18 cellular contexts compared by ENCODE assay signal in genomic region chr5:170327168-170327567, GRCh38. TPM values are rescaled to one million over a fixed set of nuclear protein-coding genes. Genes with fewer than 3 reads are reported as not detected.
DNase-seq lines count a peak whose midpoint lies in the region; ATAC-seq, FAIRE-seq and TF ChIP-seq lines count a peak whose summit lies in the region.
"Had no signal": no experiment of that assay in that cellular context is flagged by ENCODE, and none has a peak within 500 bp of the region (broad histone marks: within the 10 kb centered on the region; RNA-seq: fewer than 3 reads in every experiment).

No MANE protein-coding gene starts in this region.

- H3K4me1 ChIP-seq in BLaER1 (peaks cover 45% of the 10 kb centered on the region), GM23338 (ENCODE audit: insufficient read depth) (peaks cover 8% of the 10 kb centered on the region), mammary epithelial cell (ENCODE audit: insufficient read depth, low read length) (peaks cover 6% of the 10 kb centered on the region)

- peaks cover 22% of the 10 kb centered on the region for H3K9me2 ChIP-seq in GM23338 (ENCODE audit: insufficient read depth)

- no peaks in the 10 kb centered on the region for H3K9me3 ChIP-seq in BLaER1
- no peaks in the 10 kb centered on the region for H3K9me3 ChIP-seq in mammary epithelial cell (replicated peaks; ENCODE audit: insufficient read depth, low read length)
- H3K9me3 ChIP-seq: mucosa of descending colon had no signal

- no peaks in the 10 kb centered on the region for H3K79me2 ChIP-seq in GM23338 (replicated peaks; ENCODE audit: insufficient read depth)
- H3K79me2 ChIP-seq in mammary epithelial cell (ENCODE audit: insufficient read depth, low read length), result no peaks in the 10 kb centered on the region

- no peak overlapping the region for H3K27ac Mint-ChIP-seq in GM23338
- H3K27ac Mint-ChIP-seq: CD4-positive, alpha-beta T cell had no signal

- H4K20me1 ChIP-seq in BLaER1 (no peaks in the 10 kb centered on the region), GM23338 (replicated peaks; ENCODE audit: insufficient read depth) (no peaks in the 10 kb centered on the region), mammary epithelial cell (ENCODE audit: insufficient read depth, low read length) (no peaks in the 10 kb centered on the region)

- no peaks in the 10 kb centered on the region for H3F3A ChIP-seq in GM23338 (replicated peaks; ENCODE audit: low read depth)

- TF ChIP-seq CTCF in GM23338 (conservative IDR thresholded peaks at IDR 0.05; ENCODE audit: low read depth in 2 of 2) (no peak), mammary epithelial cell (conservative IDR thresholded peaks at IDR 0.05 in 1 of 2, IDR thresholded peaks at IDR 0.05 in 1 of 2; ENCODE audit: extremely low read depth in 1 of 2, insufficient read depth in 1 of 2, low read depth in 1 of 2, low read length in 2 of 2) (no peak)

- H3K9me3 Mint-ChIP-seq in GM23338, result no peaks in the 10 kb centered on the region
- H3K9me3 Mint-ChIP-seq: CD4-positive, alpha-beta T cell; central memory CD8-positive, alpha-beta T cell had no signal

- H3K27ac ChIP-seq in BLaER1, result peak overlapping the region; percentile 20; the same call in 1 of the 2 replicates
- H3K27ac ChIP-seq in GM23338 (ENCODE audit: low read depth), result no peak overlapping the region
- H3K27ac ChIP-seq in mammary epithelial cell (ENCODE audit: insufficient read depth, low read depth, low read length), result no peak overlapping the region

- H3K4me3 Mint-ChIP-seq in GM23338, result no peak overlapping the region
- H3K4me3 Mint-ChIP-seq: CD4-positive, alpha-beta T cell; central memory CD8-positive, alpha-beta T cell had no signal

- H3K27me3 ChIP-seq in BLaER1 (no peaks in the 10 kb centered on the region), GM23338 (ENCODE audit: insufficient read depth) (no peaks in the 10 kb centered on the region), mammary epithelial cell (ENCODE audit: insufficient read depth, low read length) (no peaks in the 10 kb centered on the region)

- WGBS in mammary epithelial cell (ENCODE audit: low coverage, missing lambda C conversion rate), result 50% methylated on average over 4 of the region's 4 CpGs

- no peak overlapping the region for H3K4me3 ChIP-seq in BLaER1
- no peak overlapping the region for H3K4me3 ChIP-seq in GM23338
- no peak overlapping the region for H3K4me3 ChIP-seq in mammary epithelial cell (replicated peaks in 1 of 3; ENCODE audit: insufficient read depth in 1 of 3, low read depth in 2 of 3, low read length in 3 of 3)
- H3K4me3 ChIP-seq: mucosa of descending colon had no signal

- ATAC-seq in GM23338 (no peak), HG03565 (IDR thresholded peaks at IDR 0.05; ENCODE audit: unreplicated experiment) (peak; percentile 28), GM19397 (IDR thresholded peaks at IDR 0.05; ENCODE audit: unreplicated experiment) (no peak)
- ATAC-seq: HepG2, mucosa of descending colon had no signal

- FAIRE-seq in GM19239 (lab: Jason Lieb, UNC), result peak; percentile 60
- FAIRE-seq: HepG2 had no signal

- H2AFZ ChIP-seq in GM23338, result no peak overlapping the region
- no peak overlapping the region for H2AFZ ChIP-seq in mammary epithelial cell (ENCODE audit: low read depth, low read length)

- dilution Hi-C loops in mammary epithelial cell (cut with HindIII; ENCODE audit: low sequenced_read_pairs), result loop anchor here (5.0 kb wide), 1 partner anchor 45 kb away; no protein-coding TSS in a partner anchor

- DNase-seq in GM19239 (ENCODE audit: insufficient read length, low spot score) (no peak), GM23338 (ENCODE audit: low spot score) (no peak), foreskin melanocyte (no peak), mammary epithelial cell (no peak)
- DNase-seq in activated CD4-positive, alpha-beta T cell treated with anti-CD3 and anti-CD28 coated beads, Interleukin-2, amount 50 U/mL, for 1 hour, result no peak
- DNase-seq: activated effector memory CD4-positive, alpha-beta T cell treated with Interleukin-2 at 50 U/mL for 16 hours; amniotic stem cell; CD4-positive, alpha-beta T cell; DMS79; mucosa of descending colon; occipital lobe; stimulated activated naive CD4-positive, alpha-beta T cell had no signal

- BruUV-seq in mammary epithelial cell (replicated peaks; lab: Mats Ljungman, UMichigan), result no TSS peak

- H3K36me3 ChIP-seq in BLaER1, result no peaks in the 10 kb centered on the region
- no peaks in the 10 kb centered on the region for H3K36me3 ChIP-seq in GM23338 (ENCODE audit: insufficient read depth)
- no peaks in the 10 kb centered on the region for H3K36me3 ChIP-seq in mammary epithelial cell (ENCODE audit: insufficient read depth, low read length)

- intact Hi-C loops in mammary epithelial cell (cut with micrococcal nuclease), result no loop called here

- H3K9ac ChIP-seq in BLaER1 (no peak overlapping the region), mammary epithelial cell (ENCODE audit: insufficient read depth, low read length) (no peak overlapping the region)

- no peaks in the 10 kb centered on the region for H3K27me3 Mint-ChIP-seq in GM23338 (ENCODE audit: insufficient read depth, low read depth, poor library complexity)
- H3K27me3 Mint-ChIP-seq: CD4-positive, alpha-beta T cell; central memory CD8-positive, alpha-beta T cell had no signal

- H3K4me2 ChIP-seq in BLaER1 (peak overlapping the region; percentile 60), GM23338 (peak overlapping the region; percentile 9; the same call in 1 of the 2 replicates), mammary epithelial cell (ENCODE audit: insufficient read depth, low read depth, low read length) (no peak overlapping the region)

- no peaks in the 10 kb centered on the region for H3K36me3 Mint-ChIP-seq in GM23338 (ENCODE audit: low read depth)

- in situ Hi-C loops in mammary epithelial cell (cut with MboI; ENCODE audit: low sequenced_read_pairs in 2 of 2), result no loop called here

- peaks cover 12% of the 10 kb centered on the region for H3K4me1 Mint-ChIP-seq in GM23338

- CTCF ChIA-PET in mammary epithelial cell (lab: Charles Lee; ENCODE audit: low non-redundant PET), result no interaction called here

TF ChIP-seq in GM23338, 12 proteins besides CTCF, POLR2A, EP300 and RAD21 (continues in another document):
- TF ChIP-seq ZNF462 (CRISPR knock-in tag; IDR thresholded peaks at IDR 0.05) (no peak), ZNF331 (CRISPR knock-in tag; IDR thresholded peaks at IDR 0.05; ENCODE audit: low read depth) (no peak), JUNB (IDR thresholded peaks at IDR 0.05; ENCODE audit: unreplicated experiment) (no peak), EZH2phosphoT487 (IDR thresholded peaks at IDR 0.05; ENCODE audit: unreplicated experiment) (no peak)

RNA-seq across cellular contexts. Expression of gene LCP2, which starts 29.6 kb away (rescaled TPM):
- 0.35 and 0.38 TPM in 2 replicates for total RNA-seq in GM23338 (2014; rRNA removed; shearing (Covaris generic))
- 0.26 and 0.77 TPM in 2 replicates for polyA plus RNA-seq in GM23338 (2016; fragmentation: Nextera tagmentation; extraction: Ambion mirVana)
- not detected for total RNA-seq in mammary epithelial cell
- polyA plus RNA-seq in mammary epithelial cell, result not detected
- not detected for polyA minus RNA-seq in mammary epithelial cell
- total RNA-seq: A172, HepG2 had no signal
- polyA plus RNA-seq: HepG2 had no signal
